16 cellular contexts compared by ENCODE assay signal in the genomic region with DNA sequence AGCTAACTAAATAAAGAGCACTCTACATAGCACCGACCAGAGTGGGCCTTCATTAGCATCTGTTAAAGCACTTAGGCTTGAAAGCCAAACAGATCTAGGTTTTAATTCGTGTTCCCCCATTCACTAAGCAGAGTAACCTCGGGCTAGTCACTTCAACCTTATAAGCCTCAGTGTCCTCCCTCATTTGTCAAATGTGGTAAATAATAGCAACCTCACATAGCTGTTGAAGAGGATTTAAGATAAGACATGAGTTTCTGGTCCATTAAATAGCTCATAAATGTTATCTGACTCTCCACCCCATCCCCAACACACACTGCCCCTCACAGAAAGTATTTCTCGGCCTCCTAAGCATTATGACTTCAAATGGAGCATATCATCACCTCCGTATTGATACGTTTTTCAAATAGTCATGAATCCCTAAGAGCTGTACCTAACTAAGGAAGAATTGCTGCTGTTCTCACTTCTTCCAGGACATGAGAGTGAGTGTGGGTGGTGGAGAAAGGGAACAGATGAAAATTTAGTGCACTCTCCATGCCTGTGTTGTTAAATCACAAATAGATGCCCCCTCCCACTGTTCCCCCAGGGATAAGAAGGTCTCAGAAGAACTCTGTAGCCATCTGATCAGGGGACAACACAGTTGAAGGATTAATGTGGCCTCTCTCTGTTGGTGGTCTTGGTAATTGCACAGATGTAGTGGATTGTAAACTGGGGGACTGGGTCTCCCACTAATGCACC.
"Had no signal": no experiment of that assay in that cellular context is flagged by ENCODE, and none has a peak within 500 bp of the region (broad histone marks: within the 10 kb centered on the region; RNA-seq: fewer than 3 reads in every experiment).

No MANE protein-coding gene starts in this region.

- H3K4me1 Mint-ChIP-seq: activated naive CD8-positive, alpha-beta T cell treated with anti-CD3 and anti-CD28 coated beads, Interleukin-2, amount 50 U/mL, for 24 hours had no signal

- H3K36me3 ChIP-seq: prostate gland had no signal

- H3K4me3 ChIP-seq: ascending aorta, dorsolateral prefrontal cortex, prostate gland, sigmoid colon, suprapubic skin, upper lobe of left lung had no signal

- H3K9me3 ChIP-seq: ascending aorta, prostate gland, sigmoid colon, suprapubic skin, upper lobe of left lung had no signal

- H3K27me3 ChIP-seq: ascending aorta, sigmoid colon, suprapubic skin, upper lobe of left lung had no signal

- H3K9me3 Mint-ChIP-seq: activated naive CD8-positive, alpha-beta T cell treated with anti-CD3 and anti-CD28 coated beads, Interleukin-2, amount 50 U/mL, for 24 hours; natural killer cell treated with Interleukin-12 subunit alpha and Interleukin-12 subunit beta and Interleukin-15 and Interleukin-18, amount 100 ng/mL, for 72 hours had no signal

- ATAC-seq: activated naive CD8-positive, alpha-beta T cell treated with anti-CD3 and anti-CD28 coated beads, Interleukin-2, amount 50 U/mL, for 24 hours; esophagus mucosa; natural killer cell treated with Interleukin-12 subunit alpha and Interleukin-12 subunit beta and Interleukin-15 and Interleukin-18, amount 100 ng/mL, for 72 hours; stimulated activated naive CD8-positive, alpha-beta T cell treated with anti-CD3 and anti-CD28 coated beads, Interleukin-15, Interleukin-2, amounts not matched to agents 100 U/mL and 50 U/mL, for 24 hours had no signal

- H3K4me1 ChIP-seq: prostate gland had no signal

- DNase-seq: activated CD4-positive, alpha-beta T cell treated with anti-CD3 and anti-CD28 coated beads for 48 hours; activated naive CD4-positive, alpha-beta T cell treated with Interleukin-2 at 50 U/mL for 16 hours; activated naive CD8-positive, alpha-beta T cell treated with anti-CD3 and anti-CD28 coated beads, Interleukin-2, amount 50 U/mL, for 24 hours; dorsolateral prefrontal cortex; left colon; mesenchymal stem cell; occipital lobe; sigmoid colon; stimulated activated CD4-positive, alpha-beta T cell treated with anti-CD3 and anti-CD28 coated beads, Interleukin-2, amount 100 ng/mL, for 48 hours; stimulated activated naive CD8-positive, alpha-beta T cell treated with anti-CD3 and anti-CD28 coated beads, Interleukin-15, Interleukin-2, amounts not matched to agents 100 U/mL and 50 U/mL, for 24 hours; upper lobe of left lung had no signal

- H3K36me3 Mint-ChIP-seq: natural killer cell treated with Interleukin-12 subunit alpha and Interleukin-12 subunit beta and Interleukin-15 and Interleukin-18, amount 100 ng/mL, for 72 hours had no signal

- H3K27ac Mint-ChIP-seq: activated naive CD8-positive, alpha-beta T cell treated with anti-CD3 and anti-CD28 coated beads, Interleukin-2, amount 50 U/mL, for 24 hours; natural killer cell treated with Interleukin-12 subunit alpha and Interleukin-12 subunit beta and Interleukin-15 and Interleukin-18, amount 100 ng/mL, for 72 hours had no signal

- H3K4me3 Mint-ChIP-seq: activated naive CD8-positive, alpha-beta T cell treated with anti-CD3 and anti-CD28 coated beads, Interleukin-2, amount 50 U/mL, for 24 hours; natural killer cell treated with Interleukin-12 subunit alpha and Interleukin-12 subunit beta and Interleukin-15 and Interleukin-18, amount 100 ng/mL, for 72 hours had no signal

- H3K27ac ChIP-seq: ascending aorta, prostate gland, sigmoid colon, suprapubic skin, upper lobe of left lung had no signal
